1 cellular context compared by ENCODE assay signal in genomic region chr10:88219753-88220152, GRCh38.
TF ChIP-seq lines count a peak whose summit lies in the region.

No MANE protein-coding gene starts in this region.

TF ChIP-seq in IMR-90, 13 proteins besides CTCF, POLR2A, EP300 and RAD21:
- TF ChIP-seq NFE2L2 (IDR thresholded peaks at IDR 0.05; ENCODE audit: low read depth, low read length) (no peak), ELK1 (IDR thresholded peaks at IDR 0.05; ENCODE audit: borderline replicate concordance, low read depth, low read length) (no peak), MXI1 (IDR thresholded peaks at IDR 0.05; ENCODE audit: borderline replicate concordance, low read depth, low read length) (no peak), MAFK (IDR thresholded peaks at IDR 0.05; ENCODE audit: low read depth, low read length) (no peak), SMC3 (IDR thresholded peaks at IDR 0.05; ENCODE audit: low read depth, low read length) (no peak), MAZ (IDR thresholded peaks at IDR 0.05; ENCODE audit: borderline replicate concordance, low read depth, low read length) (no peak), CEBPB (IDR thresholded peaks at IDR 0.05; ENCODE audit: low read depth, low read length) (no peak), CHD1 (IDR thresholded peaks at IDR 0.05; ENCODE audit: low read depth, low read length) (no peak), USF2 (IDR thresholded peaks at IDR 0.05; ENCODE audit: low read depth, low read length) (no peak), BHLHE40 (IDR thresholded peaks at IDR 0.05; ENCODE audit: low read depth, low read length) (no peak), RCOR1 (IDR thresholded peaks at IDR 0.05; ENCODE audit: insufficient replicate concordance, low read length) (no peak), FOS (IDR thresholded peaks at IDR 0.05; ENCODE audit: low read depth, low read length) (no peak)
